8 cellular contexts compared by ENCODE assay signal in genomic region chr5:178324481-178325310, GRCh38.
DNase-seq lines count a peak whose midpoint lies in the region; ATAC-seq and TF ChIP-seq lines count a peak whose summit lies in the region.

No MANE protein-coding gene starts in this region.

- intact Hi-C loops in breast epithelium (cut with DNase I; ENCODE audit: low total_unique reads) = no loop called here

- TF ChIP-seq POLR2A in breast epithelium (IDR thresholded peaks at IDR 0.05) = no peak

- H3K4me1 ChIP-seq in breast epithelium = no peaks in the 10 kb centered on the region

- H3K36me3 ChIP-seq in breast epithelium = no peaks in the 10 kb centered on the region

- peaks cover 27% of the 10 kb centered on the region for H3K4me1 Mint-ChIP-seq in memory B cell

- H3K4me3 Mint-ChIP-seq in memory B cell = peak overlapping the region; percentile 84

- no peaks in the 10 kb centered on the region for H3K36me3 Mint-ChIP-seq in memory B cell

- peak; percentile 72 for ATAC-seq in GM18858 (IDR thresholded peaks at IDR 0.05; ENCODE audit: unreplicated experiment)
- peak; percentile 54 for ATAC-seq in GM21390 (IDR thresholded peaks at IDR 0.05; ENCODE audit: unreplicated experiment)
- peak; percentile 54 for ATAC-seq in HG03108 (IDR thresholded peaks at IDR 0.05; ENCODE audit: unreplicated experiment)
- ATAC-seq in memory B cell (ENCODE audit: low read depth) = peak; percentile 79

- peaks cover 3% of the 10 kb centered on the region for H3K27me3 Mint-ChIP-seq in memory B cell

- no peaks in the 10 kb centered on the region for H3K9me3 Mint-ChIP-seq in memory B cell

- no peak overlapping the region for H3K27ac ChIP-seq in breast epithelium

- DNase-seq in memory B cell (ENCODE audit: low spot score in 2 of 2) (peak in 1 of 2 donors; percentile 10), breast epithelium (ENCODE audit: low spot score in 2 of 2) (no peak), mesenteric fat pad (ENCODE audit: low spot score) (no peak), cerebellar cortex (ENCODE audit: low spot score) (no peak)
- no peak for DNase-seq in activated effector memory CD4-positive, alpha-beta T cell treated with anti-CD3 and anti-CD28 coated beads, Interleukin-2, amount 50 U/mL, for 16 hours

- H3K4me3 ChIP-seq in breast epithelium = no peak overlapping the region

- H3K9me3 ChIP-seq in breast epithelium = no peaks in the 10 kb centered on the region

- H3K27me3 ChIP-seq in breast epithelium = peaks cover 0 to 7% of the 10 kb centered on the region in 2 donors

- TF ChIP-seq CTCF in breast epithelium (IDR thresholded peaks at IDR 0.05) = no peak

- H3K27ac Mint-ChIP-seq in memory B cell = peak overlapping the region; percentile 36
